8 cellular contexts compared by ENCODE assay signal in the genomic region with DNA sequence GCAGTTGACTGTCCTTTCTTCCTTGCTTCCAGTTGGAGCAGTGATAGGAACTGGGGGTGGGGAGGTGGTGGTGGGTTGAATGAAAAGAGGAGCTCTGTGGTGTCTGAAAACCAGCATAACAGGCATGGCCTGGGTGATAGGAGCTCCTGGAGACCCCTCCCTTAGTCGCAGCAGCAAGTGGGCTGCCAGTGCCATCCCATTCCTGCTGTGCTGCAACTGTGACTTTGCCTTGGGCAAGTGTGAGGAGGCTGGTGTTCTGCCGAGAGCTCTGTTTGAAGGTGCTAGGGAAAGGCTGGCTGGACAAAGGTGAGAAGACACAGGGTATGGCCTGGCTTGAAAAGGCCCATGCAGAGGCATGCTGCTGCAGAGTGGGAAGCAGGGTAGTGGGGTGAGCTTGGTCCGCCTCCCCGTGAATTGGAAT. TPM values are rescaled to one million over a fixed set of nuclear protein-coding genes. Genes with fewer than 3 reads are reported as not detected.
DNase-seq lines count a peak whose midpoint lies in the region; TF ChIP-seq lines count a peak whose summit lies in the region.

No MANE protein-coding gene starts in this region.

- H3K4me3 ChIP-seq in CD4-positive, alpha-beta memory T cell (ENCODE audit: low read length in 2 of 2) = no peak overlapping the region
- H3K4me3 ChIP-seq in HUES64 (ENCODE audit: low read length) (no peak overlapping the region), dorsolateral prefrontal cortex (peak overlapping the region in 22 of 59 donors; percentile 0 to 48 (median 28)), colonic mucosa (no peak overlapping the region)

- no peak for TF ChIP-seq CTCF in dorsolateral prefrontal cortex (IDR thresholded peaks at IDR 0.05 in 54 of 56, conservative IDR thresholded peaks at IDR 0.05 in 2 of 56; ENCODE audit: low read depth in 1 of 56, partially characterized antibody in 56 of 56)
- no peak for TF ChIP-seq CTCF in osteocyte (IDR thresholded peaks at IDR 0.05)
- no peak for TF ChIP-seq CTCF in GM13976 (IDR thresholded peaks at IDR 0.05; ENCODE audit: borderline replicate concordance, control extremely low read depth, extremely low read depth, insufficient read depth, missing control alignments)
- TF ChIP-seq CTCF in colonic mucosa (IDR thresholded peaks at IDR 0.05) = no peak

- H3K9me3 Mint-ChIP-seq in CD4-positive, alpha-beta memory T cell = peaks cover 0 to 2% (median 0%) of the 10 kb centered on the region in 8 donors
- H3K9me3 Mint-ChIP-seq in osteocyte (ENCODE audit: unreplicated experiment) = no peaks in the 10 kb centered on the region

- no peak for DNase-seq in CD4-positive, alpha-beta memory T cell
- DNase-seq in dorsolateral prefrontal cortex = no peak
- no peak for DNase-seq in osteocyte (ENCODE audit: extremely low spot score, unreplicated experiment)
- no peak for DNase-seq in NCI-H2227 treated with DMSO at 0.1 percent for 48 hours (lab: John Stamatoyannopoulos, UW)
- DNase-seq in DMS153 (lab: John Stamatoyannopoulos, UW) = no peak
- no peak for DNase-seq in GM13976 (ENCODE audit: low spot score)
- DNase-seq in colonic mucosa = no peak

- H3K36me3 Mint-ChIP-seq in CD4-positive, alpha-beta memory T cell = peaks cover 30 to 42% of the 10 kb centered on the region in 2 donors
- H3K36me3 Mint-ChIP-seq in osteocyte (ENCODE audit: unreplicated experiment) = peaks cover 26% of the 10 kb centered on the region

- H3K27ac ChIP-seq in CD4-positive, alpha-beta memory T cell (ENCODE audit: low read depth, low read length) = no peak overlapping the region
- H3K27ac ChIP-seq in HUES64 (ENCODE audit: low read depth, low read length) = peak overlapping the region; percentile 59; the same call in 1 of the 2 replicates
- peak overlapping the region; percentile 58 to 99 (median 96) for H3K27ac ChIP-seq in dorsolateral prefrontal cortex
- H3K27ac ChIP-seq in colonic mucosa = no peak overlapping the region

- WGBS in HUES64 = 73% methylated on average over 4 of the region's 4 CpGs

- peak overlapping the region in 2 of 8 donors; percentile 0 to 62 for H3K4me3 Mint-ChIP-seq in CD4-positive, alpha-beta memory T cell
- no peak overlapping the region for H3K4me3 Mint-ChIP-seq in osteocyte (ENCODE audit: unreplicated experiment)

- peaks cover 10 to 29% (median 17%) of the 10 kb centered on the region in 4 donors for H3K4me1 Mint-ChIP-seq in CD4-positive, alpha-beta memory T cell
- peaks cover 29% of the 10 kb centered on the region for H3K4me1 Mint-ChIP-seq in osteocyte (ENCODE audit: unreplicated experiment)

- H3K27me3 Mint-ChIP-seq in CD4-positive, alpha-beta memory T cell = no peaks in the 10 kb centered on the region
- no peaks in the 10 kb centered on the region for H3K27me3 Mint-ChIP-seq in osteocyte (ENCODE audit: unreplicated experiment)

- in situ Hi-C loops in GM13976 (cut with MboI; ENCODE audit: low sequenced_read_pairs, unreplicated experiment) = loop anchor here (10.0 kb wide), 1 partner anchor 281 kb away; no protein-coding TSS in a partner anchor

- peaks cover 21% of the 10 kb centered on the region for H3K4me1 ChIP-seq in CD4-positive, alpha-beta memory T cell (ENCODE audit: insufficient read depth, low read length)
- peaks cover 15% of the 10 kb centered on the region for H3K4me1 ChIP-seq in HUES64 (ENCODE audit: insufficient read depth, low read length)
- no peaks in the 10 kb centered on the region for H3K4me1 ChIP-seq in colonic mucosa

- POLR2A ChIA-PET in CD4-positive, alpha-beta memory T cell (lab: Charles Lee; ENCODE audit: partially characterized antibody) = interaction anchor here (0.8 to 7.7 kb wide), 10 partner anchors 10 to 40 kb away, joined by 3 to 91 read pairs (median 4); a partner anchor contains a TSS

- CTCF ChIA-PET in CD4-positive, alpha-beta memory T cell (lab: Charles Lee; ENCODE audit: partially characterized antibody) = interaction anchor here (0.6 to 10.8 kb wide), 35 partner anchors 8 to 393 kb away, joined by 3 to 105 read pairs (median 4); a partner anchor contains a TSS

- H3K9me3 ChIP-seq in CD4-positive, alpha-beta memory T cell (ENCODE audit: control insufficient read depth in 1 of 2, low read length in 2 of 2) = no peaks in the 10 kb centered on the region
- H3K9me3 ChIP-seq in HUES64 (ENCODE audit: insufficient read depth, low read depth, low read length) (no peaks in the 10 kb centered on the region), colonic mucosa (no peaks in the 10 kb centered on the region)

- H3K36me3 ChIP-seq in CD4-positive, alpha-beta memory T cell (ENCODE audit: insufficient read depth, low read length) = peaks cover 20% of the 10 kb centered on the region
- H3K36me3 ChIP-seq in HUES64 (ENCODE audit: insufficient read depth, low read length) (peaks cover 49% of the 10 kb centered on the region), colonic mucosa (no peaks in the 10 kb centered on the region)

- H3K27ac Mint-ChIP-seq in CD4-positive, alpha-beta memory T cell = peak overlapping the region; percentile 61 to 93 (median 88)
- peak overlapping the region; percentile 83 for H3K27ac Mint-ChIP-seq in osteocyte (ENCODE audit: unreplicated experiment)

- intact Hi-C loops in CD4-positive, alpha-beta memory T cell (cut with micrococcal nuclease) = no loop called here
- intact Hi-C loops in dorsolateral prefrontal cortex (cut with DNase I) = loop anchor here (2.0 to 10.0 kb wide), 5 partner anchors 63 to 451 kb away; a partner anchor contains a TSS
- intact Hi-C loops in colonic mucosa (cut with DNase I) = loop anchor here (10.0 kb wide), 1 partner anchor 271 kb away; no protein-coding TSS in a partner anchor

- H3K9ac ChIP-seq in HUES64 (ENCODE audit: low read depth, low read length) (0 out of 2 replicates have a peak overlapping the region, but pooled peaks have one; percentile 1), colonic mucosa (ENCODE audit: low read depth in 2 of 2, low read length in 2 of 2) (no peak overlapping the region)

- H3K27me3 ChIP-seq in CD4-positive, alpha-beta memory T cell (ENCODE audit: insufficient read depth, low read length) = no peaks in the 10 kb centered on the region
- H3K27me3 ChIP-seq in HUES64 (ENCODE audit: insufficient read depth, low read length) (no peaks in the 10 kb centered on the region), dorsolateral prefrontal cortex (no peaks in the 10 kb centered on the region), colonic mucosa (no peaks in the 10 kb centered on the region)

RNA-seq across cellular contexts. Expression of a gene that starts 2.7 kb away (rescaled TPM):
- 10 to 100 TPM; 20.6 to 21.2 TPM for total RNA-seq in CD4-positive, alpha-beta memory T cell
- 10 to 100 TPM in 1 of 2 donors, 1 to 10 TPM in 1; 1.2 to 10.5 TPM for polyA plus RNA-seq in CD4-positive, alpha-beta memory T cell
- polyA plus RNA-seq in HUES64 (2013, experiment 1 of 2) = 9.9 TPM
- 9.8 TPM for polyA plus RNA-seq in HUES64 (2013, experiment 2 of 2)
- total RNA-seq in dorsolateral prefrontal cortex (100 to 1,000 TPM in 114 of 120 experiments, 10 to 100 TPM in 6; 52.9 to 209 (median 145) TPM), osteocyte (1.4 and 1.8 TPM in 2 replicates), colonic mucosa (1 to 10 TPM in 1 of 2 donors, under 1 TPM in 1; 0.98 to 1.4 TPM)

RNA-seq across cellular contexts. Expression of a gene that starts 39.7 kb away (rescaled TPM):
- total RNA-seq in CD4-positive, alpha-beta memory T cell = 10 to 100 TPM; 58.0 to 68.2 TPM
- 100 to 1,000 TPM; 138 to 140 TPM for polyA plus RNA-seq in CD4-positive, alpha-beta memory T cell
- polyA plus RNA-seq in HUES64 (2013, experiment 1 of 2) = 130 TPM
- polyA plus RNA-seq in HUES64 (2013, experiment 2 of 2) = 107 TPM
- 100 to 1,000 TPM in 5 of 120 experiments, 10 to 100 TPM in 115; 63.1 to 112 (median 81.0) TPM for total RNA-seq in dorsolateral prefrontal cortex
- 81.6 and 85.0 TPM in 2 replicates for total RNA-seq in osteocyte
- total RNA-seq in colonic mucosa = 100 to 1,000 TPM in 1 of 2 donors, 10 to 100 TPM in 1; 81.2 to 117 TPM

Comparison
In these comparisons a context has a peak if more than half of its experiments do, and no peak if none do; other contexts are left out.
1. H3K27ac ChIP-seq: peak in HUES64 (single experiment) and dorsolateral prefrontal cortex (59 of 59); none in CD4-positive, alpha-beta memory T cell (single experiment) and colonic mucosa (single experiment).